15 cellular contexts compared by ENCODE assay signal in genomic region chr19:14774373-14774772, GRCh38. TPM values are rescaled to one million over a fixed set of nuclear protein-coding genes. Genes with fewer than 3 reads are reported as not detected.
DNase-seq lines count a peak whose midpoint lies in the region; ATAC-seq, FAIRE-seq and TF ChIP-seq lines count a peak whose summit lies in the region.
"Had no signal": no experiment of that assay in that cellular context is flagged by ENCODE, and none has a peak within 500 bp of the region (broad histone marks: within the 10 kb centered on the region; RNA-seq: fewer than 3 reads in every experiment).

No MANE protein-coding gene starts in this region.

- no peak for TF ChIP-seq CTCF in K562 (IDR thresholded peaks at IDR 0.05 in 2 of 3, conservative IDR thresholded peaks at IDR 0.05 in 1 of 3; ENCODE audit: insufficient read depth in 2 of 3, low read depth in 1 of 3, low read length in 3 of 3)

- no peak overlapping the region for H2AK5ac ChIP-seq in neuronal stem cell (ENCODE audit: low read depth, low read length)

- H3K23ac ChIP-seq in neuronal stem cell (ENCODE audit: low read depth, low read length, poor library complexity) = no peak overlapping the region

- no peak overlapping the region for H2BK5ac ChIP-seq in neuronal stem cell (ENCODE audit: low read length)

- DNase-seq in K562 (ENCODE audit: extremely low read depth in 1 of 4, low spot score in 3 of 4) = no peak
- no peak for DNase-seq in neuronal stem cell (ENCODE audit: low spot score)
- no peak for DNase-seq in NCI-H345 (lab: John Stamatoyannopoulos, UW)
- DNase-seq: BE2C; Caco-2; CD8-positive, alpha-beta memory T cell; DMS53; H7 had no signal

- in situ Hi-C loops in K562 (cut with MboI) = no loop called here

- POLR2A ChIA-PET in K562 (lab: Yijun Ruan, JAX) = interaction anchor here (0.7 to 1.2 kb wide), 2 partner anchors 11 to 84 kb away, joined by 3 read pairs; partner anchors contain the start of gene ZNF333

- no peak overlapping the region for H4K91ac ChIP-seq in neuronal stem cell (ENCODE audit: low read depth, low read length, poor library complexity)

- no peaks in the 10 kb centered on the region for H3K9me3 ChIP-seq in BLaER1
- H3K9me3 ChIP-seq in BLaER1 treated with 17β-estradiol and CSF1 and Interleukin-3, amounts not matched to agents 10 nM and 100 nM (replicated peaks in 1 of 11) = peaks cover 0 to 3% (median 0%) of the 10 kb centered on the region in 11 experiments; a peak in 1 of 22 replicates
- no peaks in the 10 kb centered on the region for H3K9me3 ChIP-seq in K562 (replicated peaks; ENCODE audit: control insufficient read depth, insufficient read depth, low read depth, low read length)
- no peaks in the 10 kb centered on the region for H3K9me3 ChIP-seq in neuronal stem cell (replicated peaks in 1 of 2; ENCODE audit: control insufficient read depth in 2 of 2, insufficient read depth in 1 of 2, low read depth in 1 of 2, low read length in 2 of 2)
- H3K9me3 ChIP-seq: A549, BE2C, Caco-2 had no signal

- H4K20me1 ChIP-seq in BLaER1 (peaks cover 9% of the 10 kb centered on the region), K562 (replicated peaks; ENCODE audit: control insufficient read depth, insufficient read depth, low read length) (no peaks in the 10 kb centered on the region)
- H4K20me1 ChIP-seq in BLaER1 treated with 17β-estradiol and CSF1 and Interleukin-3, amounts not matched to agents 10 nM and 100 nM = peaks cover 0 to 67% (median 26%) of the 10 kb centered on the region in 11 experiments; a peak in 13 of 22 replicates

- TSS peak; percentile 9 for BruUV-seq in K562 (replicated peaks; lab: Mats Ljungman, UMichigan)

- ATAC-seq in K562 = no peak
- ATAC-seq in HG03039 (IDR thresholded peaks at IDR 0.05; ENCODE audit: unreplicated experiment) = no peak
- no peak for ATAC-seq in GM18907 (IDR thresholded peaks at IDR 0.05; ENCODE audit: unreplicated experiment)
- ATAC-seq: A549, GM23338 had no signal

- no peak for FAIRE-seq in K562 (lab: Jason Lieb, UNC)
- FAIRE-seq: A549 had no signal

- H3K4ac ChIP-seq in neuronal stem cell (ENCODE audit: low read length) = no peak overlapping the region

- TF ChIP-seq RAD21 in K562 (CRISPR knock-in tag; conservative IDR thresholded peaks at IDR 0.05 in 1 of 2, IDR thresholded peaks at IDR 0.05 in 1 of 2) = no peak

- TF ChIP-seq POLR2A in K562 (conservative IDR thresholded peaks at IDR 0.05) = no peak

- H3K79me2 ChIP-seq in K562 (ENCODE audit: control insufficient read depth, insufficient read depth, low read length) = peaks cover 22% of the 10 kb centered on the region

- H3K18ac ChIP-seq in neuronal stem cell (ENCODE audit: low read length) = no peak overlapping the region

- TF ChIP-seq EP300 in K562 (IDR thresholded peaks at IDR 0.05; ENCODE audit: low read length) = no peak

- H3K4me1 ChIP-seq in BLaER1 (peaks cover 68% of the 10 kb centered on the region), K562 (replicated peaks in 1 of 2; ENCODE audit: control insufficient read depth in 2 of 2, insufficient read depth in 2 of 2, low read length in 2 of 2) (peaks cover 0 to 23% of the 10 kb centered on the region in 2 experiments; a peak in 3 of 5 replicates), neuronal stem cell (ENCODE audit: control insufficient read depth in 2 of 2, insufficient read depth in 1 of 2, low read depth in 1 of 2, low read length in 2 of 2) (peaks cover 0 to 2% of the 10 kb centered on the region in 2 donors)
- H3K4me1 ChIP-seq in BLaER1 treated with 17β-estradiol and CSF1 and Interleukin-3, amounts not matched to agents 10 nM and 100 nM = peaks cover 69 to 83% (median 75%) of the 10 kb centered on the region in 10 experiments
- H3K4me1 ChIP-seq: A549, BE2C, Caco-2 had no signal

- no peaks in the 10 kb centered on the region; the same call in 1 of the 2 replicates for H3K27me3 ChIP-seq in BLaER1
- peaks cover 0 to 15% (median 5%) of the 10 kb centered on the region in 11 experiments; a peak in 7 of 22 replicates for H3K27me3 ChIP-seq in BLaER1 treated with 17β-estradiol and CSF1 and Interleukin-3, amounts not matched to agents 10 nM and 100 nM
- H3K27me3 ChIP-seq in K562 (ENCODE audit: control insufficient read depth in 2 of 2, insufficient read depth in 2 of 2, low read length in 2 of 2) = no peaks in the 10 kb centered on the region
- peaks cover 0 to 6% (median 0%) of the 10 kb centered on the region in 3 experiments for H3K27me3 ChIP-seq in neuronal stem cell (ENCODE audit: control insufficient read depth in 3 of 3, insufficient read depth in 3 of 3, low read depth in 1 of 3, low read length in 3 of 3)
- H3K27me3 ChIP-seq: BE2C had no signal

- peak overlapping the region; percentile 23 for H4K8ac ChIP-seq in neuronal stem cell (ENCODE audit: low read depth, low read length)

- H3K9me1 ChIP-seq in K562 (ENCODE audit: control insufficient read depth, insufficient read depth, low read length) = no peaks in the 10 kb centered on the region

- CTCF ChIA-PET in K562 (lab: Yijun Ruan, JAX; ENCODE audit: low intra/inter-chr PET ratio) = no interaction called here

- H3K36me3 ChIP-seq in BLaER1 (no peaks in the 10 kb centered on the region), K562 (ENCODE audit: control insufficient read depth, insufficient read depth, low read length) (peaks cover 35% of the 10 kb centered on the region; the same call in 2 of the 3 replicates), neuronal stem cell (replicated peaks in 1 of 2; ENCODE audit: control insufficient read depth in 2 of 2, insufficient read depth in 2 of 2, low read length in 2 of 2) (no peaks in the 10 kb centered on the region)
- H3K36me3 ChIP-seq in BLaER1 treated with 17β-estradiol and CSF1 and Interleukin-3, amounts not matched to agents 10 nM and 100 nM = peaks cover 0 to 60% (median 43%) of the 10 kb centered on the region in 11 experiments; a peak in 17 of 22 replicates
- H3K36me3 ChIP-seq: BE2C had no signal

- intact Hi-C loops in K562 (cut with micrococcal nuclease) = no loop called here

- H2BK12ac ChIP-seq in neuronal stem cell (ENCODE audit: low read length) = no peak overlapping the region

- WGBS in K562 (ENCODE audit: insufficient coverage, low coverage, missing lambda C conversion rate) = 81% methylated on average over 10 of the region's 10 CpGs
- no CpG with 5 or more reads among the region's 10 CpGs for WGBS in neuronal stem cell (ENCODE audit: extremely low coverage in 2 of 2, insufficient read length in 2 of 2, insufficient replicate concordance in 1 of 2), 2 donors

- no peak overlapping the region for H2BK120ac ChIP-seq in neuronal stem cell (ENCODE audit: low read depth, low read length)

- H3K4me3 ChIP-seq in BLaER1 (no peak overlapping the region), K562 (no peak overlapping the region), neuronal stem cell (ENCODE audit: low read length in 2 of 2) (no peak overlapping the region)
- H3K4me3 ChIP-seq in BLaER1 treated with 17β-estradiol and CSF1 and Interleukin-3, amounts not matched to agents 10 nM and 100 nM = peak overlapping the region in 8 of 10 experiments; percentile 65 to 99 (median 76); a peak in 16 of 20 replicates
- H3K4me3 ChIP-seq: A549, GM23338 had no signal

- H2AFZ ChIP-seq in K562 (ENCODE audit: low read depth, low read length) (no peak overlapping the region), neuronal stem cell (ENCODE audit: low read length) (no peak overlapping the region)
- H2AFZ ChIP-seq: GM23338 had no signal

- H3K27ac ChIP-seq in BLaER1 (no peak overlapping the region), K562 (ENCODE audit: extremely low read depth, low read depth, low read length) (no peak overlapping the region), neuronal stem cell (replicated peaks; ENCODE audit: low read length) (no peak overlapping the region)
- H3K27ac ChIP-seq in BLaER1 treated with 17β-estradiol and CSF1 and Interleukin-3, amounts not matched to agents 10 nM and 100 nM = peak overlapping the region in 1 of 11 experiments; percentile 10; a peak in 1 of 22 replicates
- H3K27ac ChIP-seq: A549 had no signal

- H2BK15ac ChIP-seq in neuronal stem cell (ENCODE audit: low read length) = no peak overlapping the region

- no peak overlapping the region for H3K14ac ChIP-seq in neuronal stem cell (ENCODE audit: low read length)

- H3K9ac ChIP-seq in BLaER1 = no peak overlapping the region
- H3K9ac ChIP-seq in BLaER1 treated with 17β-estradiol and CSF1 and Interleukin-3, amounts not matched to agents 10 nM and 100 nM = peak overlapping the region in 7 of 11 experiments; percentile 48 to 89 (median 80); a peak in 11 of 22 replicates
- no peak overlapping the region for H3K9ac ChIP-seq in K562 (ENCODE audit: insufficient read depth in 1 of 2, low read depth in 2 of 2, low read length in 2 of 2)
- no peak overlapping the region for H3K9ac ChIP-seq in neuronal stem cell (ENCODE audit: low read depth, low read length, poor library complexity)

- peak overlapping the region; percentile 83 for H3K4me2 ChIP-seq in BLaER1
- H3K4me2 ChIP-seq in BLaER1 treated with 17β-estradiol and CSF1 and Interleukin-3, amounts not matched to agents 10 nM and 100 nM = peak overlapping the region; percentile 74 to 98 (median 90)
- H3K4me2 ChIP-seq in K562 (ENCODE audit: insufficient read depth, low read length) = no peak overlapping the region
- no peak overlapping the region for H3K4me2 ChIP-seq in neuronal stem cell (ENCODE audit: insufficient read depth, low read length, poor library complexity, severe bottlenecking)
- H3K4me2 ChIP-seq: A549, GM23338 had no signal

- H3K79me1 ChIP-seq in neuronal stem cell (ENCODE audit: low read depth, low read length) = peaks cover 2% of the 10 kb centered on the region

TF ChIP-seq in K562, 482 proteins besides CTCF, POLR2A, EP300 and RAD21 (continues in another document):
- TF ChIP-seq TARDBP (IDR thresholded peaks at IDR 0.05) (no peak), SMARCC2 (IDR thresholded peaks at IDR 0.05; ENCODE audit: low read depth) (no peak)

RNA-seq across cellular contexts. Expression of gene ADGRE2, which starts 4.0 kb away (rescaled TPM):
- total RNA-seq in K562 (2011; cell fraction: chromatin; rRNA removed; ENCODE audit: low replicate concordance) = 47.3 and 143 TPM in 2 replicates
- total RNA-seq in K562 (2011; cell fraction: nucleolus; rRNA removed) = 41.1 and 66.9 TPM in 2 replicates
- total RNA-seq in K562 (2011; cell fraction: nucleoplasm; rRNA removed) = 46.1 and 57.8 TPM in 2 replicates
- total RNA-seq in K562 (2014; rRNA removed) (8.2 and 15.2 TPM in 2 replicates), K562 (2014; rRNA removed; fragmentation: Illumina TruSeq; extraction: Trizol) (4.3 and 5.6 TPM in 2 replicates), K562 (2015; rRNA removed; fragmentation: Illumina TruSeq; extraction: Trizol) (4.4 and 4.7 TPM in 2 replicates), K562 (2021) (15.6 and 17.3 TPM in 2 replicates)
- polyA plus RNA-seq in K562 (2011; rRNA removed) (9.8 and 13.6 TPM in 2 replicates), K562 (2014; fragmentation: Illumina TruSeq; extraction: Trizol) (12.3 and 13.9 TPM in 2 replicates), K562 (2014; fragmentation: Nextera tagmentation; extraction: Ambion mirVana) (1 to 10 TPM; 4.4 to 6.4 TPM), K562 (2014; rRNA removed) (14.9 and 19.2 TPM in 2 replicates)
- 9.0 and 9.5 TPM in 2 replicates for polyA plus RNA-seq in K562 (2011; cell fraction: cytosol; rRNA removed)
- 38.9 and 80.5 TPM in 2 replicates for polyA plus RNA-seq in K562 (2011; cell fraction: nucleus; rRNA removed)
- 7.8 and 9.1 TPM in 2 replicates for polyA plus RNA-seq in K562 (2012)
- polyA minus RNA-seq in K562 (2011; rRNA and poly(A)+ RNA removed) = 23.0 and 24.7 TPM in 2 replicates
- polyA minus RNA-seq in K562 (2011; cell fraction: cytosol; rRNA and poly(A)+ RNA removed) = 9.8 and 11.3 TPM in 2 replicates
- 27.9 and 28.3 TPM in 2 replicates for polyA minus RNA-seq in K562 (2011; cell fraction: nucleus; rRNA and poly(A)+ RNA removed)
- 0.38 TPM for polyA plus RNA-seq in neuronal stem cell (2013, experiment 1 of 2)
- 0.26 TPM for polyA plus RNA-seq in neuronal stem cell (2013, experiment 2 of 2)
- total RNA-seq: H7, HT-29 had no signal

Comparison
In these comparisons a context has a peak if more than half of its experiments do, and no peak if none do; other contexts are left out.
1. H3K4me3 ChIP-seq: peak in BLaER1 treated with 17β-estradiol and CSF1 and Interleukin-3, amounts not matched to agents 10 nM and 100 nM (8 of 10); none in BLaER1 (single experiment), K562 (single experiment) and neuronal stem cell (0 of 2).
2. H3K9ac ChIP-seq: peak in BLaER1 treated with 17β-estradiol and CSF1 and Interleukin-3, amounts not matched to agents 10 nM and 100 nM (7 of 11); none in BLaER1 (single experiment), K562 (0 of 2) and neuronal stem cell (single experiment).
3. H3K4me2 ChIP-seq: peak in BLaER1 (single experiment) and BLaER1 treated with 17β-estradiol and CSF1 and Interleukin-3, amounts not matched to agents 10 nM and 100 nM (11 of 11); none in K562 (single experiment) and neuronal stem cell (single experiment).